15 cellular contexts compared by ENCODE assay signal in the genomic region with DNA sequence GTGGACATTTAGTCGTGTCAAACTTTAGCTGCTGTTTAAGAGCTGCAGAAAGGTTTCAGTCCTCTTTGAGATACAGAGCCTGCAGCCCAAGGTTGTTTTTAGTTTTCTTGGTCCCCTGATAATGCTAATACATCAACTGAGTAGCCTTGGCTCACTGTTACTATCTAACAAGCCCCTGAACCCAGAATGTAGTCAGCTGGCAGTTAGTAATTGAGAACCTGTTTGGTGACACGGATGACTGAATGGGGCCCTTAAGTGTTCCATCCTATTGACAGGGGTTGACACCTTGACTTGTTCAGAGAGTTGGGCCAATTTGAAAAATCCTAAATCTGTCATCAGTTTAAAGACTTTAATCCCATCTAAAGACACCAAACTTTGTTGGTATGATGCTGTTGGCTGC. TPM values are rescaled to one million over a fixed set of nuclear protein-coding genes. Genes with fewer than 3 reads are reported as not detected.
DNase-seq lines count a peak whose midpoint lies in the region; ATAC-seq, FAIRE-seq and TF ChIP-seq lines count a peak whose summit lies in the region.
"Had no signal": no experiment of that assay in that cellular context is flagged by ENCODE, and none has a peak within 500 bp of the region (broad histone marks: within the 10 kb centered on the region; RNA-seq: fewer than 3 reads in every experiment).

No MANE protein-coding gene starts in this region.

- TF ChIP-seq CTCF in H1 (IDR thresholded peaks at IDR 0.05; ENCODE audit: control extremely low read depth in 1 of 3, insufficient read depth in 1 of 3, low read depth in 1 of 3, low read length in 3 of 3) (no peak), kidney (IDR thresholded peaks at IDR 0.05; ENCODE audit: borderline replicate concordance, extremely low read depth, insufficient read depth) (no peak)
- no peak for TF ChIP-seq CTCF in CD8-positive, alpha-beta T cell (IDR thresholded peaks at IDR 0.05)

- H3K27me3 ChIP-seq in H1 (replicated peaks in 1 of 4; ENCODE audit: control insufficient read depth in 3 of 4, extremely low read depth in 1 of 4, insufficient read depth in 3 of 4, low read length in 3 of 4), result no peaks in the 10 kb centered on the region; a peak in 1 of 7 replicates
- no peaks in the 10 kb centered on the region for H3K27me3 ChIP-seq in CD8-positive, alpha-beta T cell (ENCODE audit: insufficient read depth, low read length)
- H3K27me3 ChIP-seq: hepatocyte had no signal

- 0 out of 2 replicates have a peak, but pooled peaks cover 4% of the 10 kb centered on the region for H3K79me1 ChIP-seq in H1 (ENCODE audit: low read depth, low read length)

- H3K4ac ChIP-seq in H1 (replicated peaks; ENCODE audit: insufficient read length, low read depth, low read length), result no peak overlapping the region

- TF ChIP-seq EP300 in H1 (IDR thresholded peaks at IDR 0.05; ENCODE audit: borderline replicate concordance in 1 of 2, low read depth in 2 of 2, low read length in 2 of 2), result no peak

- peak overlapping the region; percentile 66; the same call in 1 of the 2 replicates for H2BK15ac ChIP-seq in H1 (ENCODE audit: low read length)

- H3K27ac ChIP-seq in H1 (ENCODE audit: low read depth, low read length) (no peak overlapping the region), kidney (ENCODE audit: low read depth in 2 of 2, low read length in 2 of 2) (no peak overlapping the region)
- H3K27ac ChIP-seq in CD8-positive, alpha-beta T cell (ENCODE audit: low read depth, low read length), result no peak overlapping the region
- H3K27ac ChIP-seq: GM23248, hepatocyte had no signal

- H3K9me3 Mint-ChIP-seq in CD8-positive, alpha-beta T cell, result no peaks in the 10 kb centered on the region
- H3K9me3 Mint-ChIP-seq: activated naive CD8-positive, alpha-beta T cell treated with anti-CD3 and anti-CD28 coated beads for 36 hours; activated T-cell treated with anti-CD3 and anti-CD28 coated beads, Interleukin-2, amount 50 U/mL, for 24 hours had no signal

- ATAC-seq in GM18861 (IDR thresholded peaks at IDR 0.05; ENCODE audit: unreplicated experiment), result peak; percentile 44
- ATAC-seq in GM19468 (IDR thresholded peaks at IDR 0.05; ENCODE audit: extremely low read depth, unreplicated experiment), result peak; percentile 29
- ATAC-seq in HG03432 (IDR thresholded peaks at IDR 0.05; ENCODE audit: unreplicated experiment), result peak; percentile 28
- ATAC-seq in HG02571 (IDR thresholded peaks at IDR 0.05; ENCODE audit: unreplicated experiment), result no peak
- ATAC-seq in CD8-positive, alpha-beta T cell, result no peak
- ATAC-seq: left lobe of liver had no signal

- H3K4me2 ChIP-seq in H1 (ENCODE audit: insufficient read depth in 1 of 2, low read depth in 2 of 2, low read length in 2 of 2), result no peak overlapping the region
- H3K4me2 ChIP-seq: hepatocyte had no signal

- H2BK5ac ChIP-seq in H1 (ENCODE audit: low read depth, low read length), result no peak overlapping the region

- DNase-seq in H1 (ENCODE audit: low read depth in 1 of 2, low spot score in 2 of 2), result no peak
- DNase-seq in kidney, result no peak
- no peak for DNase-seq in CD8-positive, alpha-beta T cell
- DNase-seq: activated CD4-positive, alpha-beta T cell treated with anti-CD3 and anti-CD28 coated beads, Interleukin-2, amount 50 U/mL, for 4 hours; activated naive CD8-positive, alpha-beta T cell treated with anti-CD3 and anti-CD28 coated beads for 36 hours; activated T-cell treated with anti-CD3 and anti-CD28 coated beads, Interleukin-2, amount 50 U/mL, for 24 hours; DMS79 treated with DMSO at 0.1 percent for 48 hours; NCI-H1694 had no signal

- H3K23me2 ChIP-seq in H1 (ENCODE audit: low read depth, low read length), result no peaks in the 10 kb centered on the region; the same call in none of the 2 replicates

- no peak overlapping the region for H2AFZ ChIP-seq in H1 (ENCODE audit: low read length)
- H2AFZ ChIP-seq: GM23248, hepatocyte had no signal

- FAIRE-seq in H1 (lab: Jason Lieb, UNC) (no peak), kidney (lab: Jason Lieb, UNC) (no peak)

- H4K5ac ChIP-seq in H1 (ENCODE audit: insufficient read length, low read depth, low read length), result no peak overlapping the region

- H3K9me3 ChIP-seq in H1 (ENCODE audit: insufficient read depth in 2 of 2, low read depth in 1 of 2, low read length in 1 of 2), result peaks cover 12 to 13% of the 10 kb centered on the region in 2 experiments
- H3K9me3 ChIP-seq in kidney (ENCODE audit: control insufficient read depth in 1 of 2, low read length in 2 of 2), result no peaks in the 10 kb centered on the region
- H3K9me3 ChIP-seq in CD8-positive, alpha-beta T cell (ENCODE audit: low read length), result no peaks in the 10 kb centered on the region

- CTCF ChIA-PET in H1 (lab: Charles Lee; ENCODE audit: partially characterized antibody), result interaction anchor here (0.6 to 1.2 kb wide), 3 partner anchors 10 to 259 kb away, joined by 3 read pairs; no protein-coding TSS in a partner anchor
- CTCF ChIA-PET in CD8-positive, alpha-beta T cell (lab: Charles Lee), result no interaction called here

- H3K36me3 ChIP-seq in H1 (ENCODE audit: control insufficient read depth in 2 of 4, insufficient read depth in 4 of 4, low read length in 3 of 4), result peaks cover 2 to 12% (median 8%) of the 10 kb centered on the region in 4 experiments; a peak in 6 of 8 replicates
- peaks cover 2 to 3% of the 10 kb centered on the region in 2 donors for H3K36me3 ChIP-seq in kidney (ENCODE audit: control insufficient read depth in 1 of 2, insufficient read depth in 2 of 2, low read length in 2 of 2)
- H3K36me3 ChIP-seq in CD8-positive, alpha-beta T cell (ENCODE audit: insufficient read depth, low read length), result no peaks in the 10 kb centered on the region

- H3K23ac ChIP-seq in H1 (ENCODE audit: insufficient read length), result no peak overlapping the region

- no peak overlapping the region for H3K14ac ChIP-seq in H1 (ENCODE audit: insufficient read length)

- peaks cover 26% of the 10 kb centered on the region for H3K4me1 Mint-ChIP-seq in CD8-positive, alpha-beta T cell (ENCODE audit: low read depth)

- H3K9ac ChIP-seq in H1 (replicated peaks in 1 of 4; ENCODE audit: extremely low read depth in 1 of 4, low read depth in 3 of 4, low read length in 3 of 4) (no peak overlapping the region), kidney (ENCODE audit: low read length in 2 of 2) (no peak overlapping the region)
- H3K9ac ChIP-seq: GM23248 had no signal

- intact Hi-C loops in kidney (cut with DNase I), result no loop called here
- intact Hi-C loops in CD8-positive, alpha-beta T cell (cut with DNase I, micrococcal nuclease), result loop anchor here (5.0 to 10.0 kb wide), 5 partner anchors 114 to 838 kb away; a partner anchor contains a TSS

- no peak overlapping the region for H3K18ac ChIP-seq in H1 (ENCODE audit: extremely low read depth, low read length)

- H3K4me3 ChIP-seq in H1 (ENCODE audit: extremely low read depth in 1 of 4, insufficient read depth in 2 of 4, low read depth in 3 of 4, low read length in 4 of 4) (no peak overlapping the region), kidney (ENCODE audit: low read length in 2 of 2) (no peak overlapping the region)
- no peak overlapping the region for H3K4me3 ChIP-seq in CD8-positive, alpha-beta T cell (ENCODE audit: low read depth, low read length)
- H3K4me3 ChIP-seq: GM23248, hepatocyte had no signal

- H3K27ac Mint-ChIP-seq in CD8-positive, alpha-beta T cell, result no peak overlapping the region
- H3K27ac Mint-ChIP-seq: activated naive CD8-positive, alpha-beta T cell treated with anti-CD3 and anti-CD28 coated beads for 36 hours; activated T-cell treated with anti-CD3 and anti-CD28 coated beads, Interleukin-2, amount 50 U/mL, for 24 hours had no signal

- H2BK12ac ChIP-seq in H1 (ENCODE audit: low read depth, low read length), result no peak overlapping the region

- H2AK5ac ChIP-seq in H1 (ENCODE audit: low read depth, low read length), result no peak overlapping the region

- H3K4me1 ChIP-seq in H1 (replicated peaks in 1 of 4; ENCODE audit: control insufficient read depth in 3 of 4, insufficient read depth in 4 of 4, low read length in 3 of 4) (peaks cover 2 to 10% (median 5%) of the 10 kb centered on the region in 4 experiments; a peak in 6 of 7 replicates), kidney (ENCODE audit: control insufficient read depth in 1 of 2, insufficient read depth in 1 of 2, low read depth in 1 of 2, low read length in 2 of 2) (peaks cover 3 to 7% of the 10 kb centered on the region in 2 donors)
- peaks cover 19% of the 10 kb centered on the region for H3K4me1 ChIP-seq in CD8-positive, alpha-beta T cell (ENCODE audit: insufficient read depth, low read length)

- no peak for TF ChIP-seq POLR2A in H1 (IDR thresholded peaks at IDR 0.05; ENCODE audit: control extremely low read depth in 1 of 2, low read depth in 2 of 2, low read length in 2 of 2)

- no peak overlapping the region for H4K8ac ChIP-seq in H1 (ENCODE audit: extremely low read depth, insufficient read depth, low read length)

- H3K4me3 Mint-ChIP-seq in CD8-positive, alpha-beta T cell, result no peak overlapping the region
- H3K4me3 Mint-ChIP-seq: activated naive CD8-positive, alpha-beta T cell treated with anti-CD3 and anti-CD28 coated beads for 36 hours had no signal

- no peak overlapping the region for H2BK120ac ChIP-seq in H1 (replicated peaks; ENCODE audit: low read depth, low read length)

- no peak for TF ChIP-seq RAD21 in H1 (IDR thresholded peaks at IDR 0.05 in 1 of 2, conservative IDR thresholded peaks at IDR 0.05 in 1 of 2; ENCODE audit: low read depth in 2 of 2, low read length in 2 of 2)

- H3K27me3 Mint-ChIP-seq in CD8-positive, alpha-beta T cell (ENCODE audit: low read depth), result no peaks in the 10 kb centered on the region
- H3K27me3 Mint-ChIP-seq: activated naive CD8-positive, alpha-beta T cell treated with anti-CD3 and anti-CD28 coated beads for 36 hours; activated T-cell treated with anti-CD3 and anti-CD28 coated beads, Interleukin-2, amount 50 U/mL, for 24 hours had no signal

- POLR2A ChIA-PET in H1 (lab: Charles Lee; ENCODE audit: partially characterized antibody), result interaction anchor here (0.7 to 1.8 kb wide), 6 partner anchors 11 to 348 kb away, joined by 3 to 6 read pairs (median 3); no protein-coding TSS in a partner anchor
- POLR2A ChIA-PET in CD8-positive, alpha-beta T cell (lab: Charles Lee), result no interaction called here

- H2BK20ac ChIP-seq in H1 (ENCODE audit: low read length), result no peak overlapping the region

- peaks cover 3 to 26% of the 10 kb centered on the region in 2 experiments; a peak in 3 of 4 replicates for H3K79me2 ChIP-seq in H1 (ENCODE audit: control insufficient read depth in 1 of 2, insufficient read depth in 2 of 2, low read length in 2 of 2)

- H3K36me3 Mint-ChIP-seq in CD8-positive, alpha-beta T cell, result peaks cover 29% of the 10 kb centered on the region

- 73% methylated on average over 2 of the region's 2 CpGs; no CpG with 5 or more reads in 1 of the 2 experiments for WGBS in H1 (ENCODE audit: extremely low coverage in 1 of 2, insufficient coverage in 1 of 2, insufficient read length in 1 of 2, insufficient replicate concordance in 2 of 2, low coverage in 1 of 2, low lambda C conversion rate in 2 of 2, missing lambda C conversion rate in 1 of 2), 2 experiments

- no peak overlapping the region for H3K56ac ChIP-seq in H1 (replicated peaks; ENCODE audit: insufficient read length, low read depth, low read length)

- no peak overlapping the region for H4K91ac ChIP-seq in H1 (replicated peaks; ENCODE audit: insufficient read length, low read length)

- H4K20me1 ChIP-seq in H1 (replicated peaks in 1 of 2; ENCODE audit: control insufficient read depth in 1 of 2, insufficient read depth in 2 of 2, low read length in 2 of 2), result no peaks in the 10 kb centered on the region

RNA-seq across cellular contexts. Expression of a gene that starts 2.8 kb away (rescaled TPM):
- total RNA-seq in H1 (2021; fragmentation: NEBNext Ultra II Directional; extraction: Animal tissue kit (Norgen Biotek cat#: 25700)), result 19.1 and 19.5 TPM in 2 replicates
- 8.2 and 14.6 TPM in 2 replicates for polyA plus RNA-seq in H1 (2011; rRNA removed)
- 16.8 TPM for polyA plus RNA-seq in H1 (2011; cell fraction: cytosol; rRNA removed)
- 5.6 TPM for polyA plus RNA-seq in H1 (2011; cell fraction: nucleus; rRNA removed)
- 24.6 to 33.9 TPM (median 25.6 TPM) in 4 replicates for polyA plus RNA-seq in H1 (2012, experiment 1 of 2)
- 4.9 TPM for polyA plus RNA-seq in H1 (2012, experiment 2 of 2)
- 11.1 TPM for polyA plus RNA-seq in H1 (2013, experiment 1 of 2)
- polyA plus RNA-seq in H1 (2013, experiment 2 of 2), result 12.6 TPM
- 17.9 TPM in 2 replicates for polyA minus RNA-seq in H1 (2011; rRNA and poly(A)+ RNA removed)
- 8.7 TPM for polyA minus RNA-seq in H1 (2011; cell fraction: cytosol; rRNA and poly(A)+ RNA removed)
- polyA minus RNA-seq in H1 (2011; cell fraction: nucleus; rRNA and poly(A)+ RNA removed), result 17.5 TPM
- 8.9 TPM for total RNA-seq in kidney
- polyA plus RNA-seq in kidney (ENCODE audit: insufficient read depth, low read depth, low replicate concordance), result 19.3 TPM
- 1 to 10 TPM; 1.8 to 1.9 TPM for total RNA-seq in CD8-positive, alpha-beta T cell

RNA-seq across cellular contexts. Expression of a gene that starts 2.9 kb away (rescaled TPM):
- 22.0 and 22.2 TPM in 2 replicates for total RNA-seq in H1 (2021; fragmentation: NEBNext Ultra II Directional; extraction: Animal tissue kit (Norgen Biotek cat#: 25700))
- polyA plus RNA-seq in H1 (2011; rRNA removed), result 5.6 and 7.8 TPM in 2 replicates
- polyA plus RNA-seq in H1 (2011; cell fraction: cytosol; rRNA removed), result 12.2 TPM
- polyA plus RNA-seq in H1 (2011; cell fraction: nucleus; rRNA removed), result 10.3 TPM
- 11.5 to 20.0 TPM (median 14.2 TPM) in 4 replicates for polyA plus RNA-seq in H1 (2012, experiment 1 of 2)
- 3.7 TPM for polyA plus RNA-seq in H1 (2012, experiment 2 of 2)
- polyA plus RNA-seq in H1 (2013, experiment 1 of 2), result 9.4 TPM
- polyA plus RNA-seq in H1 (2013, experiment 2 of 2), result 9.2 TPM
- 21.7 and 24.5 TPM in 2 replicates for polyA minus RNA-seq in H1 (2011; rRNA and poly(A)+ RNA removed)
- 10.4 TPM for polyA minus RNA-seq in H1 (2011; cell fraction: cytosol; rRNA and poly(A)+ RNA removed)
- 27.8 TPM for polyA minus RNA-seq in H1 (2011; cell fraction: nucleus; rRNA and poly(A)+ RNA removed)
- total RNA-seq in kidney, result 18.0 TPM
- polyA plus RNA-seq in kidney (ENCODE audit: insufficient read depth, low read depth, low replicate concordance), result 12.5 TPM
- 10 to 100 TPM; 11.1 to 11.6 TPM for total RNA-seq in CD8-positive, alpha-beta T cell

Comparison
In these comparisons a context has a peak if more than half of its experiments do, and no peak if none do; other contexts are left out.
1. ATAC-seq: peak in GM18861 (single experiment), GM19468 (single experiment) and HG03432 (single experiment); none in HG02571 (single experiment) and CD8-positive, alpha-beta T cell (single experiment).